In the genomic region with DNA sequence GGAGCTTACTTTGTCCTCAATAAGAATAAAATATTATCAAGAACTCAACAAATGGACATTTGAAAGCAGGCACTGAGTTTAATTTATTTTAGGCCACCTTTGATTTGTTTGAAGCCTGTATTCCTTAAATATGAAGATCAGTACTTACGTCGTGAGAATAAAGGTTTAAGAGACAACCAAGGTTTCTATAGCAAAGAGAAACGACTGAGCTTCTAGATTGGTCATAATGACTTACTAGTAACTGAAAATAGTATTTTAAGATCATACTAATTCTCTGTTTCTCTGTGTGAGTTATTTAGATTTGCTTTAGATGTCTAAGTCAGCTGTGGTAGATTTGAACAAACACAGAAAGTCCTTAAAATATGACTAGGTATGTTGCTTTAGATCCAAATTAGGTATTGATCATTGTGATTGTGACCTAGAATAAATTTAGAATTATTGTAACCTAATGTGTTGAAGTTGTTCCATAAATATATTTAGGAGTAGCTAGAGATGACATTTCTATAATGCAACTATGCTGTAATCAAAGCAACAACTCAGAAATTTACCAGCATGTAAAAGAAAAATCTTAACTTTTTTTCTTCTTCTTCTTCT, we compare ENCODE assay signal across 19 cellular contexts.
"Had no signal": no experiment of that assay in that cellular context is flagged by ENCODE, and none has a peak within 500 bp of the region (broad histone marks: within the 10 kb centered on the region; RNA-seq: fewer than 3 reads in every experiment).

No MANE protein-coding gene starts in this region.

- H3K9me3 ChIP-seq: body of pancreas, prostate gland, transverse colon had no signal

- DNase-seq: activated CD8-positive, alpha-beta memory T cell treated with anti-CD3 and anti-CD28 coated beads, Interleukin-2, amount 50 U/mL, for 4 hours; activated CD8-positive, alpha-beta T cell treated with anti-CD3 and anti-CD28 coated beads for 36 hours; activated naive CD8-positive, alpha-beta T cell treated with anti-CD3 and anti-CD28 coated beads for 36 hours; amygdala; body of pancreas; caudate nucleus; left colon; midbrain; right cardiac atrium; stimulated activated CD4-positive, alpha-beta T cell treated with anti-CD3 and anti-CD28 coated beads, Interleukin-15, amount 100 ng/mL, for 24 hours; stimulated activated CD4-positive, alpha-beta T cell treated with anti-CD3 and anti-CD28 coated beads, Interleukin-4, amount 100 ng/mL, for 4 hours; stimulated activated CD8-positive, alpha-beta memory T cell treated with anti-CD3 and anti-CD28 coated beads, Interleukin-4, amount 100 ng/mL, for 48 hours; stimulated activated naive CD4-positive, alpha-beta T cell treated with Interleukin-2 at 50 U/mL for 16 hours; substantia nigra; transverse colon had no signal

- H3K4me3 Mint-ChIP-seq: activated CD8-positive, alpha-beta T cell treated with anti-CD3 and anti-CD28 coated beads for 36 hours; activated naive CD8-positive, alpha-beta T cell treated with anti-CD3 and anti-CD28 coated beads for 36 hours had no signal

- H3K36me3 Mint-ChIP-seq: activated naive CD8-positive, alpha-beta T cell treated with anti-CD3 and anti-CD28 coated beads for 36 hours had no signal

- H3K27me3 ChIP-seq: body of pancreas, transverse colon had no signal

- ATAC-seq: activated CD8-positive, alpha-beta T cell treated with anti-CD3 and anti-CD28 coated beads for 36 hours; body of pancreas; esophagus mucosa; left colon; right cardiac atrium had no signal

- H3K27ac Mint-ChIP-seq: activated naive CD8-positive, alpha-beta T cell treated with anti-CD3 and anti-CD28 coated beads for 36 hours had no signal

- H3K27ac ChIP-seq: body of pancreas, coronary artery, prostate gland, transverse colon had no signal

- H3K4me1 ChIP-seq: body of pancreas, prostate gland had no signal

- H3K4me3 ChIP-seq: body of pancreas, coronary artery, prostate gland, skin epidermis, transverse colon had no signal

- H3K36me3 ChIP-seq: prostate gland, transverse colon had no signal

- H3K9me3 Mint-ChIP-seq: activated CD8-positive, alpha-beta T cell treated with anti-CD3 and anti-CD28 coated beads for 36 hours; activated naive CD8-positive, alpha-beta T cell treated with anti-CD3 and anti-CD28 coated beads for 36 hours had no signal

- H3K27me3 Mint-ChIP-seq: activated CD8-positive, alpha-beta T cell treated with anti-CD3 and anti-CD28 coated beads for 36 hours had no signal
